ENCODE assay signal across 1 cellular context in genomic region chr9:121121582-121122087, GRCh38.
TF ChIP-seq lines count a peak whose summit lies in the region.

No MANE protein-coding gene starts in this region.

TF ChIP-seq in HepG2, 621 proteins besides CTCF, POLR2A, EP300 and RAD21 (continued from another document and continues in another):
- TF ChIP-seq E2F2 (CRISPR knock-in tag; IDR thresholded peaks at IDR 0.05; ENCODE audit: borderline replicate concordance), result no peak
- TF ChIP-seq NCOR1 (IDR thresholded peaks at IDR 0.05; ENCODE audit: borderline replicate concordance, low read length), result peak; percentile 21; the same call in 1 of the 2 replicates
- TF ChIP-seq ATF2 (CRISPR knock-in tag; IDR thresholded peaks at IDR 0.05), result peak; percentile 47; the same call in 1 of the 2 replicates
- TF ChIP-seq MAFF (IDR thresholded peaks at IDR 0.05; ENCODE audit: low read depth, low read length), result no peak
- TF ChIP-seq RFXAP (CRISPR knock-in tag; IDR thresholded peaks at IDR 0.05; ENCODE audit: borderline replicate concordance), result 0 out of 2 replicates have a peak, but pooled peaks have one; percentile 63
- 0 out of 2 replicates have a peak, but pooled peaks have one; percentile 38 for TF ChIP-seq ZNF430 (CRISPR knock-in tag; IDR thresholded peaks at IDR 0.05)
- TF ChIP-seq DRAP1 (CRISPR knock-in tag; IDR thresholded peaks at IDR 0.05), result peak; percentile 96
- peak; percentile 20; the same call in 1 of the 2 replicates for TF ChIP-seq CREM (IDR thresholded peaks at IDR 0.05)
- no peak for TF ChIP-seq CREM (CRISPR knock-in tag; IDR thresholded peaks at IDR 0.05)
- TF ChIP-seq YY1 (IDR thresholded peaks at IDR 0.05; ENCODE audit: insufficient read depth, insufficient replicate concordance, low read depth, low read length), result no peak
- TF ChIP-seq ZNF558 (CRISPR knock-in tag; IDR thresholded peaks at IDR 0.05; ENCODE audit: borderline replicate concordance), result no peak; the same call in 1 of the 2 replicates
- TF ChIP-seq GRHL1 (CRISPR knock-in tag; conservative IDR thresholded peaks at IDR 0.05), result no peak
- TF ChIP-seq DNMT3B (CRISPR knock-in tag; conservative IDR thresholded peaks at IDR 0.05), result no peak
- TF ChIP-seq CEBPG (CRISPR knock-in tag; IDR thresholded peaks at IDR 0.05), result peak; percentile 61
- TF ChIP-seq ZHX2 (IDR thresholded peaks at IDR 0.05; ENCODE audit: low read depth), result 0 out of 2 replicates have a peak, but pooled peaks have one; percentile 24
- no peak for TF ChIP-seq ZHX2 (CRISPR knock-in tag; IDR thresholded peaks at IDR 0.05; ENCODE audit: borderline replicate concordance)
- 0 out of 2 replicates have a peak, but pooled peaks have one; percentile 36 for TF ChIP-seq KLF9 (CRISPR knock-in tag; IDR thresholded peaks at IDR 0.05; ENCODE audit: low read depth)
- no peak for TF ChIP-seq PRPF4 (IDR thresholded peaks at IDR 0.05; ENCODE audit: low read depth, low read length, poor library complexity, severe bottlenecking)
- TF ChIP-seq ARNT2 (CRISPR knock-in tag; IDR thresholded peaks at IDR 0.05; ENCODE audit: low read depth), result peak; percentile 35; the same call in 1 of the 2 replicates
- peak; percentile 86 for TF ChIP-seq SAP130 (CRISPR knock-in tag; IDR thresholded peaks at IDR 0.05; ENCODE audit: low read depth)
- TF ChIP-seq TFE3 (CRISPR knock-in tag; IDR thresholded peaks at IDR 0.05), result 0 out of 2 replicates have a peak, but pooled peaks have one; percentile 12
- TF ChIP-seq GPBP1L1 (CRISPR knock-in tag; IDR thresholded peaks at IDR 0.05), result no peak
- peak; percentile 65; the same call in 1 of the 2 replicates for TF ChIP-seq EHMT2 (IDR thresholded peaks at IDR 0.05; ENCODE audit: borderline replicate concordance, low read depth, low read length)
- peak; percentile 72; the same call in 1 of the 2 replicates for TF ChIP-seq KAT7 (CRISPR knock-in tag; IDR thresholded peaks at IDR 0.05; ENCODE audit: borderline replicate concordance)
- 0 out of 2 replicates have a peak, but pooled peaks have one; percentile 23 for TF ChIP-seq ONECUT2 (CRISPR knock-in tag; IDR thresholded peaks at IDR 0.05)
- peak; percentile 55; the same call in 1 of the 2 replicates for TF ChIP-seq ZNF232 (CRISPR knock-in tag; IDR thresholded peaks at IDR 0.05; ENCODE audit: borderline replicate concordance)
- no peak for TF ChIP-seq JUND (CRISPR knock-in tag; IDR thresholded peaks at IDR 0.05)
- TF ChIP-seq ZNF282 (IDR thresholded peaks at IDR 0.05; ENCODE audit: partially characterized antibody), result no peak
- TF ChIP-seq ZNF574 (CRISPR knock-in tag; IDR thresholded peaks at IDR 0.05), result peak; percentile 55
- TF ChIP-seq ZNF766 (CRISPR knock-in tag; IDR thresholded peaks at IDR 0.05; ENCODE audit: borderline replicate concordance), result peak; percentile 65; the same call in 1 of the 2 replicates
- peak; percentile 53; the same call in 1 of the 2 replicates for TF ChIP-seq MAZ (IDR thresholded peaks at IDR 0.05; ENCODE audit: borderline replicate concordance, low read depth, low read length)
- 0 out of 2 replicates have a peak, but pooled peaks have one; percentile 9 for TF ChIP-seq MAZ (CRISPR knock-in tag; IDR thresholded peaks at IDR 0.05; ENCODE audit: low read depth)
- TF ChIP-seq GATAD2A (CRISPR knock-in tag; IDR thresholded peaks at IDR 0.05), result peak; percentile 14; the same call in 1 of the 2 replicates
- TF ChIP-seq KAT8 (CRISPR knock-in tag; IDR thresholded peaks at IDR 0.05), result peak; percentile 77
- peak; percentile 67 for TF ChIP-seq MED1 (CRISPR knock-in tag; IDR thresholded peaks at IDR 0.05)
- TF ChIP-seq IRF2 (CRISPR knock-in tag; IDR thresholded peaks at IDR 0.05), result peak; percentile 40; the same call in 1 of the 2 replicates
- no peak for TF ChIP-seq IKZF4 (CRISPR knock-in tag; IDR thresholded peaks at IDR 0.05; ENCODE audit: borderline replicate concordance, low read depth, not compliant biosample characterization)
- TF ChIP-seq ZBTB1 (CRISPR knock-in tag; IDR thresholded peaks at IDR 0.05; ENCODE audit: borderline replicate concordance), result no peak
- TF ChIP-seq THRA (CRISPR knock-in tag; IDR thresholded peaks at IDR 0.05; ENCODE audit: borderline replicate concordance), result 0 out of 2 replicates have a peak, but pooled peaks have one; percentile 21
- no peak for TF ChIP-seq GABPA (IDR thresholded peaks at IDR 0.05; ENCODE audit: low read depth, low read length)
- TF ChIP-seq GABPA (CRISPR knock-in tag; IDR thresholded peaks at IDR 0.05; ENCODE audit: low read depth), result peak; percentile 65
